ENCODE assay signal across 1 cellular context in the genomic region with DNA sequence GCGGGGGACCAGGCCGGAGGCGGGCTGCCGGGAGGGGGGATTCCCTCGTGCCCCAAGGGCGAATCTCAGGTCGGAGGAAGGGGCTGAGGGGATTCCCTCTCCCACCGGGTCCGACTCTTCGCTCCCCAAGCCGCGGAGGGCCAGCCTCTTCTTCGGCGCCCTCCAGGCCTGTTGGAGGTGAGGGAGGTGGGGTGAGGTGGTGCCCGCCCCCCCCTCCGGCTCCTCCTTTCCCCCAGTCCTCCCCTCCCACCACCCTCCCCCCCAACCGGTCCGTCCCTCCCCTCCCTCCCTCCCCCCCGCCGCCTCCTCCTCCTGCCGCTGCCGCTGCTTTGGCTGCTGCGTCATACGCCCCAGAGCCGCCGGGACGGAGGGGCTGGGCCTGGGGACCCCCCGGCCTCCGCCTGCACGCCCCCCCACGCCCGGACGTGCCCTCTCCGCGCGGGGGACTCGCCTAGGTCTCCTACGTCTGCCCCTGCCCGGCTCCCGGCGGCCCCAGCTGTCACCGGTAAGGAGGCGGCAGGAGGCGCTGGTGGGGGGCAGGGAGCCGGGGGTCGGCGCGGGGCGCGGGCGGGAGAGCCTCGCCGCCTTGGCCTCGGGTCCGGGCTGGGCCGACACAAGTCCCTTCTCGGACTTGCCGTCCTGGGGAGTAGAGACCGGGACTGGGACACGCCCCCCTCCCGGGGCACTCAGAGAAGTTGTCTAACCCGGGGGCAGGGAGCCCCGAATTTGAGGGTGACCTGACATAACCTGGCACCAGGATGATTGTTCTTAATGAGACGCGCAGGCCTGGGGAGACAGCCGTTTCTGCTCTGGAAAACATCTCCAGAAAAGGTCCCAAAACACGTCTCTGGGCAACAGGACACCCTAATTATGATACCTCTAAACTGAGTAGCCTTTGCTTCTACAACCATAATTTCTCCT.
TF ChIP-seq lines count a peak whose summit lies in the region.

A gene (plus strand): TSS at position 304 of the 921 bp plus-strand sequence. CDS start 1,250 bp downstream, outside the sequence.

TF ChIP-seq in HepG2, 621 proteins besides CTCF, POLR2A, EP300 and RAD21 (continued from another document and continues in another):
- TF ChIP-seq, protein P1, sequence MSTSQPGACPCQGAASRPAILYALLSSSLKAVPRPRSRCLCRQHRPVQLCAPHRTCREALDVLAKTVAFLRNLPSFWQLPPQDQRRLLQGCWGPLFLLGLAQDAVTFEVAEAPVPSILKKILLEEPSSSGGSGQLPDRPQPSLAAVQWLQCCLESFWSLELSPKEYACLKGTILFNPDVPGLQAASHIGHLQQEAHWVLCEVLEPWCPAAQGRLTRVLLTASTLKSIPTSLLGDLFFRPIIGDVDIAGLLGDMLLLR (CRISPR knock-in tag; IDR thresholded peaks at IDR 0.05): peak; percentile 44; the same call in 1 of the 2 replicates
- TF ChIP-seq ZNF460 (CRISPR knock-in tag; IDR thresholded peaks at IDR 0.05; ENCODE audit: borderline replicate concordance) (no peak), ZZZ3 (CRISPR knock-in tag; IDR thresholded peaks at IDR 0.05; ENCODE audit: borderline replicate concordance) (no peak), ZNF124 (CRISPR knock-in tag; IDR thresholded peaks at IDR 0.05) (no peak), RBM39 (IDR thresholded peaks at IDR 0.05; ENCODE audit: low read depth, low read length, poor library complexity, severe bottlenecking) (no peak), ZNF274 (CRISPR knock-in tag; IDR thresholded peaks at IDR 0.05) (peak; percentile 55; the same call in 1 of the 2 replicates), JARID2 (CRISPR knock-in tag; IDR thresholded peaks at IDR 0.05; ENCODE audit: insufficient replicate concordance) (no peak), MYC (CRISPR knock-in tag; IDR thresholded peaks at IDR 0.05; ENCODE audit: borderline replicate concordance) (peak; percentile 61; the same call in 1 of the 2 replicates), SRSF4 (IDR thresholded peaks at IDR 0.05; ENCODE audit: low read depth, low read length, poor library complexity, severe bottlenecking) (no peak), ZNF879 (CRISPR knock-in tag; IDR thresholded peaks at IDR 0.05) (0 out of 2 replicates have a peak, but pooled peaks have one; percentile 23), ZNF451 (CRISPR knock-in tag; IDR thresholded peaks at IDR 0.05) (no peak), ZNF737 (CRISPR knock-in tag; IDR thresholded peaks at IDR 0.05; ENCODE audit: borderline replicate concordance) (no peak)
- TF ChIP-seq, protein P2, sequence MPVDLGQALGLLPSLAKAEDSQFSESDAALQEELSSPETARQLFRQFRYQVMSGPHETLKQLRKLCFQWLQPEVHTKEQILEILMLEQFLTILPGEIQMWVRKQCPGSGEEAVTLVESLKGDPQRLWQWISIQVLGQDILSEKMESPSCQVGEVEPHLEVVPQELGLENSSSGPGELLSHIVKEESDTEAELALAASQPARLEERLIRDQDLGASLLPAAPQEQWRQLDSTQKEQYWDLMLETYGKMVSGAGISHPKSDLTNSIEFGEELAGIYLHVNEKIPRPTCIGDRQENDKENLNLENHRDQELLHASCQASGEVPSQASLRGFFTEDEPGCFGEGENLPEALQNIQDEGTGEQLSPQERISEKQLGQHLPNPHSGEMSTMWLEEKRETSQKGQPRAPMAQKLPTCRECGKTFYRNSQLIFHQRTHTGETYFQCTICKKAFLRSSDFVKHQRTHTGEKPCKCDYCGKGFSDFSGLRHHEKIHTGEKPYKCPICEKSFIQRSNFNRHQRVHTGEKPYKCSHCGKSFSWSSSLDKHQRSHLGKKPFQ (CRISPR knock-in tag; IDR thresholded peaks at IDR 0.05; ENCODE audit: insufficient replicate concordance): peak; percentile 82
- TF ChIP-seq, protein P3, sequence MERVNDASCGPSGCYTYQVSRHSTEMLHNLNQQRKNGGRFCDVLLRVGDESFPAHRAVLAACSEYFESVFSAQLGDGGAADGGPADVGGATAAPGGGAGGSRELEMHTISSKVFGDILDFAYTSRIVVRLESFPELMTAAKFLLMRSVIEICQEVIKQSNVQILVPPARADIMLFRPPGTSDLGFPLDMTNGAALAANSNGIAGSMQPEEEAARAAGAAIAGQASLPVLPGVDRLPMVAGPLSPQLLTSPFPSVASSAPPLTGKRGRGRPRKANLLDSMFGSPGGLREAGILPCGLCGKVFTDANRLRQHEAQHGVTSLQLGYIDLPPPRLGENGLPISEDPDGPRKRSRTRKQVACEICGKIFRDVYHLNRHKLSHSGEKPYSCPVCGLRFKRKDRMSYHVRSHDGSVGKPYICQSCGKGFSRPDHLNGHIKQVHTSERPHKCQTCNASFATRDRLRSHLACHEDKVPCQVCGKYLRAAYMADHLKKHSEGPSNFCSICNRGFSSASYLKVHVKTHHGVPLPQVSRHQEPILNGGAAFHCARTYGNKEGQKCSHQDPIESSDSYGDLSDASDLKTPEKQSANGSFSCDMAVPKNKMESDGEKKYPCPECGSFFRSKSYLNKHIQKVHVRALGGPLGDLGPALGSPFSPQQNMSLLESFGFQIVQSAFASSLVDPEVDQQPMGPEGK (CRISPR knock-in tag; IDR thresholded peaks at IDR 0.05): peak; percentile 90
- TF ChIP-seq, protein P4, sequence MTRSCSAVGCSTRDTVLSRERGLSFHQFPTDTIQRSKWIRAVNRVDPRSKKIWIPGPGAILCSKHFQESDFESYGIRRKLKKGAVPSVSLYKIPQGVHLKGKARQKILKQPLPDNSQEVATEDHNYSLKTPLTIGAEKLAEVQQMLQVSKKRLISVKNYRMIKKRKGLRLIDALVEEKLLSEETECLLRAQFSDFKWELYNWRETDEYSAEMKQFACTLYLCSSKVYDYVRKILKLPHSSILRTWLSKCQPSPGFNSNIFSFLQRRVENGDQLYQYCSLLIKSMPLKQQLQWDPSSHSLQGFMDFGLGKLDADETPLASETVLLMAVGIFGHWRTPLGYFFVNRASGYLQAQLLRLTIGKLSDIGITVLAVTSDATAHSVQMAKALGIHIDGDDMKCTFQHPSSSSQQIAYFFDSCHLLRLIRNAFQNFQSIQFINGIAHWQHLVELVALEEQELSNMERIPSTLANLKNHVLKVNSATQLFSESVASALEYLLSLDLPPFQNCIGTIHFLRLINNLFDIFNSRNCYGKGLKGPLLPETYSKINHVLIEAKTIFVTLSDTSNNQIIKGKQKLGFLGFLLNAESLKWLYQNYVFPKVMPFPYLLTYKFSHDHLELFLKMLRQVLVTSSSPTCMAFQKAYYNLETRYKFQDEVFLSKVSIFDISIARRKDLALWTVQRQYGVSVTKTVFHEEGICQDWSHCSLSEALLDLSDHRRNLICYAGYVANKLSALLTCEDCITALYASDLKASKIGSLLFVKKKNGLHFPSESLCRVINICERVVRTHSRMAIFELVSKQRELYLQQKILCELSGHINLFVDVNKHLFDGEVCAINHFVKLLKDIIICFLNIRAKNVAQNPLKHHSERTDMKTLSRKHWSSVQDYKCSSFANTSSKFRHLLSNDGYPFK (CRISPR knock-in tag; IDR thresholded peaks at IDR 0.05; ENCODE audit: borderline replicate concordance): no peak
- TF ChIP-seq, protein P5, sequence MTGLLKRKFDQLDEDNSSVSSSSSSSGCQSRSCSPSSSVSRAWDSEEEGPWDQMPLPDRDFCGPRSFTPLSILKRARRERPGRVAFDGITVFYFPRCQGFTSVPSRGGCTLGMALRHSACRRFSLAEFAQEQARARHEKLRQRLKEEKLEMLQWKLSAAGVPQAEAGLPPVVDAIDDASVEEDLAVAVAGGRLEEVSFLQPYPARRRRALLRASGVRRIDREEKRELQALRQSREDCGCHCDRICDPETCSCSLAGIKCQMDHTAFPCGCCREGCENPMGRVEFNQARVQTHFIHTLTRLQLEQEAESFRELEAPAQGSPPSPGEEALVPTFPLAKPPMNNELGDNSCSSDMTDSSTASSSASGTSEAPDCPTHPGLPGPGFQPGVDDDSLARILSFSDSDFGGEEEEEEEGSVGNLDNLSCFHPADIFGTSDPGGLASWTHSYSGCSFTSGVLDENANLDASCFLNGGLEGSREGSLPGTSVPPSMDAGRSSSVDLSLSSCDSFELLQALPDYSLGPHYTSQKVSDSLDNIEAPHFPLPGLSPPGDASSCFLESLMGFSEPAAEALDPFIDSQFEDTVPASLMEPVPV (CRISPR knock-in tag; IDR thresholded peaks at IDR 0.05): no peak; the same call in 1 of the 2 replicates
- TF ChIP-seq, protein P6, sequence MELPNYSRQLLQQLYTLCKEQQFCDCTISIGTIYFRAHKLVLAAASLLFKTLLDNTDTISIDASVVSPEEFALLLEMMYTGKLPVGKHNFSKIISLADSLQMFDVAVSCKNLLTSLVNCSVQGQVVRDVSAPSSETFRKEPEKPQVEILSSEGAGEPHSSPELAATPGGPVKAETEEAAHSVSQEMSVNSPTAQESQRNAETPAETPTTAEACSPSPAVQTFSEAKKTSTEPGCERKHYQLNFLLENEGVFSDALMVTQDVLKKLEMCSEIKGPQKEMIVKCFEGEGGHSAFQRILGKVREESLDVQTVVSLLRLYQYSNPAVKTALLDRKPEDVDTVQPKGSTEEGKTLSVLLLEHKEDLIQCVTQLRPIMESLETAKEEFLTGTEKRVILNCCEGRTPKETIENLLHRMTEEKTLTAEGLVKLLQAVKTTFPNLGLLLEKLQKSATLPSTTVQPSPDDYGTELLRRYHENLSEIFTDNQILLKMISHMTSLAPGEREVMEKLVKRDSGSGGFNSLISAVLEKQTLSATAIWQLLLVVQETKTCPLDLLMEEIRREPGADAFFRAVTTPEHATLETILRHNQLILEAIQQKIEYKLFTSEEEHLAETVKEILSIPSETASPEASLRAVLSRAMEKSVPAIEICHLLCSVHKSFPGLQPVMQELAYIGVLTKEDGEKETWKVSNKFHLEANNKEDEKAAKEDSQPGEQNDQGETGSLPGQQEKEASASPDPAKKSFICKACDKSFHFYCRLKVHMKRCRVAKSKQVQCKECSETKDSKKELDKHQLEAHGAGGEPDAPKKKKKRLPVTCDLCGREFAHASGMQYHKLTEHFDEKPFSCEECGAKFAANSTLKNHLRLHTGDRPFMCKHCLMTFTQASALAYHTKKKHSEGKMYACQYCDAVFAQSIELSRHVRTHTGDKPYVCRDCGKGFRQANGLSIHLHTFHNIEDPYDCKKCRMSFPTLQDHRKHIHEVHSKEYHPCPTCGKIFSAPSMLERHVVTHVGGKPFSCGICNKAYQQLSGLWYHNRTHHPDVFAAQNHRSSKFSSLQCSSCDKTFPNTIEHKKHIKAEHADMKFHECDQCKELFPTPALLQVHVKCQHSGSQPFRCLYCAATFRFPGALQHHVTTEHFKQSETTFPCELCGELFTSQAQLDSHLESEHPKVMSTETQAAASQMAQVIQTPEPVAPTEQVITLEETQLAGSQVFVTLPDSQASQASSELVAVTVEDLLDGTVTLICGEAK (IDR thresholded peaks at IDR 0.05): no peak
- TF ChIP-seq, protein P6 (CRISPR knock-in tag; IDR thresholded peaks at IDR 0.05): no peak
- TF ChIP-seq, protein P7, sequence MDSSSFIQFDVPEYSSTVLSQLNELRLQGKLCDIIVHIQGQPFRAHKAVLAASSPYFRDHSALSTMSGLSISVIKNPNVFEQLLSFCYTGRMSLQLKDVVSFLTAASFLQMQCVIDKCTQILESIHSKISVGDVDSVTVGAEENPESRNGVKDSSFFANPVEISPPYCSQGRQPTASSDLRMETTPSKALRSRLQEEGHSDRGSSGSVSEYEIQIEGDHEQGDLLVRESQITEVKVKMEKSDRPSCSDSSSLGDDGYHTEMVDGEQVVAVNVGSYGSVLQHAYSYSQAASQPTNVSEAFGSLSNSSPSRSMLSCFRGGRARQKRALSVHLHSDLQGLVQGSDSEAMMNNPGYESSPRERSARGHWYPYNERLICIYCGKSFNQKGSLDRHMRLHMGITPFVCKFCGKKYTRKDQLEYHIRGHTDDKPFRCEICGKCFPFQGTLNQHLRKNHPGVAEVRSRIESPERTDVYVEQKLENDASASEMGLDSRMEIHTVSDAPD (CRISPR knock-in tag; IDR thresholded peaks at IDR 0.05): no peak; the same call in 1 of the 2 replicates
- TF ChIP-seq, protein P8, sequence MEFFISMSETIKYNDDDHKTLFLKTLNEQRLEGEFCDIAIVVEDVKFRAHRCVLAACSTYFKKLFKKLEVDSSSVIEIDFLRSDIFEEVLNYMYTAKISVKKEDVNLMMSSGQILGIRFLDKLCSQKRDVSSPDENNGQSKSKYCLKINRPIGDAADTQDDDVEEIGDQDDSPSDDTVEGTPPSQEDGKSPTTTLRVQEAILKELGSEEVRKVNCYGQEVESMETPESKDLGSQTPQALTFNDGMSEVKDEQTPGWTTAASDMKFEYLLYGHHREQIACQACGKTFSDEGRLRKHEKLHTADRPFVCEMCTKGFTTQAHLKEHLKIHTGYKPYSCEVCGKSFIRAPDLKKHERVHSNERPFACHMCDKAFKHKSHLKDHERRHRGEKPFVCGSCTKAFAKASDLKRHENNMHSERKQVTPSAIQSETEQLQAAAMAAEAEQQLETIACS (CRISPR knock-in tag; IDR thresholded peaks at IDR 0.05): no peak
